Comparison of ENCODE assay signal across 9 cellular contexts in genomic region chr4:138235419-138235952, GRCh38. TPM values are rescaled to one million over a fixed set of nuclear protein-coding genes. Genes with fewer than 3 reads are reported as not detected.
A peak's percentile ranks its signal among the peaks of the same experiment; 100 is the strongest.
DNase-seq lines count a peak whose midpoint lies in the region; ATAC-seq and TF ChIP-seq lines count a peak whose summit lies in the region.
"Had no signal": no experiment of that assay in that cellular context is flagged by ENCODE, and none has a peak within 500 bp of the region (broad histone marks: within the 10 kb centered on the region; RNA-seq: fewer than 3 reads in every experiment).

No MANE protein-coding gene starts in this region.

- H3K27ac ChIP-seq in mammary epithelial cell (ENCODE audit: insufficient read depth, low read depth, low read length), result peak overlapping the region; percentile 61
- H3K27ac ChIP-seq: 22Rv1 had no signal

- H3K4me3 ChIP-seq in mammary epithelial cell (replicated peaks in 1 of 3; ENCODE audit: insufficient read depth in 1 of 3, low read depth in 2 of 3, low read length in 3 of 3) (no peak overlapping the region), skeletal muscle satellite cell (ENCODE audit: low read length) (peak overlapping the region; percentile 27)

- DNase-seq in DMS53 (lab: John Stamatoyannopoulos, UW) (peak; percentile 16), DMS53 treated with DMSO at 0.1 percent for 48 hours (lab: John Stamatoyannopoulos, UW; ENCODE audit: unreplicated experiment) (no peak), HS-5 (ENCODE audit: low read depth) (peak; percentile 69), mammary epithelial cell (peak; percentile 64), pons (ENCODE audit: low spot score) (no peak)

- intact Hi-C loops in mammary epithelial cell (cut with micrococcal nuclease), result no loop called here

- in situ Hi-C loops in mammary epithelial cell (cut with MboI; ENCODE audit: low sequenced_read_pairs in 2 of 2), result loop anchor here (10.0 to 25.0 kb wide), 3 partner anchors 177 to 289 kb away; no protein-coding TSS in a partner anchor

- H3K36me3 ChIP-seq in mammary epithelial cell (ENCODE audit: insufficient read depth, low read length), result peaks cover 23% of the 10 kb centered on the region
- peaks cover 11% of the 10 kb centered on the region for H3K36me3 ChIP-seq in skeletal muscle satellite cell (ENCODE audit: insufficient read depth, low read length)

- H4K20me1 ChIP-seq in mammary epithelial cell (ENCODE audit: insufficient read depth, low read length), result no peaks in the 10 kb centered on the region

- CTCF ChIA-PET in mammary epithelial cell (lab: Charles Lee; ENCODE audit: low non-redundant PET), result no interaction called here

- dilution Hi-C loops in mammary epithelial cell (cut with HindIII; ENCODE audit: low sequenced_read_pairs), result no loop called here

- H3K27me3 ChIP-seq in mammary epithelial cell (ENCODE audit: insufficient read depth, low read length) (no peaks in the 10 kb centered on the region), skeletal muscle satellite cell (ENCODE audit: control insufficient read depth, insufficient read depth, low read length) (no peaks in the 10 kb centered on the region)

- H3K9me3 ChIP-seq in mammary epithelial cell (replicated peaks; ENCODE audit: insufficient read depth, low read length), result no peaks in the 10 kb centered on the region
- no peaks in the 10 kb centered on the region for H3K9me3 ChIP-seq in skeletal muscle satellite cell (replicated peaks; ENCODE audit: low read length)

- no peak for ATAC-seq in GM21737 (IDR thresholded peaks at IDR 0.05; ENCODE audit: unreplicated experiment)
- no peak for ATAC-seq in HG02798 (IDR thresholded peaks at IDR 0.05; ENCODE audit: poor library complexity, unreplicated experiment)

- 0% methylated on average over 1 of the region's 1 CpG for WGBS in mammary epithelial cell (ENCODE audit: low coverage, missing lambda C conversion rate)

- H3K9ac ChIP-seq in mammary epithelial cell (ENCODE audit: insufficient read depth, low read length) (no peak overlapping the region), skeletal muscle satellite cell (ENCODE audit: low read depth, low read length) (peak overlapping the region; percentile 75)

- H3K4me1 ChIP-seq in mammary epithelial cell (ENCODE audit: insufficient read depth, low read length) (peaks cover 5% of the 10 kb centered on the region), skeletal muscle satellite cell (ENCODE audit: control insufficient read depth, insufficient read depth, low read length) (peaks cover 25% of the 10 kb centered on the region)

- H3K79me2 ChIP-seq in mammary epithelial cell (ENCODE audit: insufficient read depth, low read length), result peaks cover 65% of the 10 kb centered on the region

- TF ChIP-seq CTCF in mammary epithelial cell (conservative IDR thresholded peaks at IDR 0.05 in 1 of 2, IDR thresholded peaks at IDR 0.05 in 1 of 2; ENCODE audit: extremely low read depth in 1 of 2, insufficient read depth in 1 of 2, low read depth in 1 of 2, low read length in 2 of 2), result no peak

- H3K4me2 ChIP-seq in mammary epithelial cell (ENCODE audit: insufficient read depth, low read depth, low read length) (peak overlapping the region; percentile 16), skeletal muscle satellite cell (ENCODE audit: low read length) (peak overlapping the region; percentile 65)

- H2AFZ ChIP-seq in mammary epithelial cell (ENCODE audit: low read depth, low read length), result no peak overlapping the region

- BruUV-seq in mammary epithelial cell (replicated peaks; lab: Mats Ljungman, UMichigan), result no TSS peak

RNA-seq across cellular contexts. Expression of gene SLC7A11, which starts 6.7 kb away (rescaled TPM):
- total RNA-seq in mammary epithelial cell, result 100 to 1,000 TPM in 1 of 2 donors, 10 to 100 TPM in 1; 80.2 to 248 TPM
- 18.7 TPM for polyA plus RNA-seq in mammary epithelial cell
- 48.9 TPM for polyA minus RNA-seq in mammary epithelial cell
- 10.5 and 26.4 TPM in 2 replicates for total RNA-seq in skeletal muscle satellite cell (2012; rRNA removed)

Comparison
In these comparisons a context has a peak if more than half of its experiments do, and no peak if none do; other contexts are left out.
1. DNase-seq: peak in DMS53 (single experiment), HS-5 (single experiment) and mammary epithelial cell (single experiment); none in DMS53 treated with DMSO at 0.1 percent for 48 hours (single experiment) and pons (single experiment).